9 cellular contexts compared by ENCODE assay signal in the genomic region with DNA sequence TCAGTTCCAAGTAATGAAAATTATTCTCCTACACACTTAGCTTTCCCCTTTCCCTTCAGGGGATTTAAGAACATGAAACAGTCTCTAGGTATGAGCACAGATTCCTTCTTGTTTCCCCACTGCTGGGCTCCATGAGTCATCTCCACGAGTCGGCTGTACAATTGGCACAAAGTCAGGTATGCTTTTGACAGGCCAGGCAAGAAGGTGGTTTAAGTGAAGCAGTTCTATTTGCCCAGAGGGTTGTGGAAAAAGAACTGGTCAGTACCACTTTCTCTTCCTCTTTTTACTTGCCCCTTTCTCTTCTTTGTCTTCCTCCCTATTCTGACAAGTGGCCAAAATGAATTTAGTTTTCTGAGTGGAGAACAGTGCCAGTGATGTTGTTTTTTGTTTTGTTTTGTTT. TPM values are rescaled to one million over a fixed set of nuclear protein-coding genes. Genes with fewer than 3 reads are reported as not detected.
DNase-seq lines count a peak whose midpoint lies in the region; ATAC-seq and TF ChIP-seq lines count a peak whose summit lies in the region.
"Had no signal": no experiment of that assay in that cellular context is flagged by ENCODE, and none has a peak within 500 bp of the region (broad histone marks: within the 10 kb centered on the region; RNA-seq: fewer than 3 reads in every experiment).

No MANE protein-coding gene starts in this region.

- H2AFZ ChIP-seq in OCI-LY3 (ENCODE audit: low read depth, low read length): no peak overlapping the region

- H3K9me3 ChIP-seq in OCI-LY3 (ENCODE audit: insufficient read depth, low read length) (no peaks in the 10 kb centered on the region), psoas muscle (no peaks in the 10 kb centered on the region)

- WGBS in psoas muscle, 3 donors: 5 to 9% (median 6%) methylated on average over 2 of the region's 2 CpGs

- H3K9ac ChIP-seq in OCI-LY3 (ENCODE audit: low read length): no peak overlapping the region

- H3K36me3 ChIP-seq in OCI-LY3 (replicated peaks; ENCODE audit: low read depth, low read length): peaks cover 60% of the 10 kb centered on the region
- peaks cover 9 to 98% of the 10 kb centered on the region in 2 donors for H3K36me3 ChIP-seq in psoas muscle (ENCODE audit: insufficient read depth in 1 of 2, low read depth in 1 of 2)

- no peak overlapping the region for H3K4me3 ChIP-seq in OCI-LY3 (ENCODE audit: low read length)
- no peak overlapping the region for H3K4me3 ChIP-seq in psoas muscle

- ATAC-seq in HG02870 (IDR thresholded peaks at IDR 0.05; ENCODE audit: unreplicated experiment) (peak; percentile 78), psoas muscle (peak; percentile 96 to 98 (median 97)), GM18873 (IDR thresholded peaks at IDR 0.05; ENCODE audit: low FRiP score, unreplicated experiment) (no peak)

- peaks cover 9% of the 10 kb centered on the region for H3K4me1 ChIP-seq in OCI-LY3 (ENCODE audit: low read length)
- peaks cover 21% of the 10 kb centered on the region for H3K4me1 ChIP-seq in psoas muscle

- DNase-seq in activated CD4-positive, alpha-beta T cell treated with anti-CD3 and anti-CD28 coated beads for 48 hours: peak; percentile 30
- no peak for DNase-seq in activated CD4-positive, alpha-beta T cell treated with anti-CD3 and anti-CD28 coated beads, Interleukin-2, amount 50 U/mL, for 1 hour
- DNase-seq in epithelial cell of prostate (ENCODE audit: low read depth, low spot score): peak; percentile 95
- DNase-seq in psoas muscle: peak; percentile 69 to 72
- DNase-seq in activated CD8-positive, alpha-beta memory T cell treated with anti-CD3 and anti-CD28 coated beads, Interleukin-2, amount 50 U/mL, for 4 hours: no peak
- DNase-seq: CD4-positive, CD25-positive, alpha-beta regulatory T cell had no signal

- H3K79me2 ChIP-seq in OCI-LY3 (ENCODE audit: low read length): no peaks in the 10 kb centered on the region

- H4K20me1 ChIP-seq in OCI-LY3 (ENCODE audit: insufficient read depth, low read length): no peaks in the 10 kb centered on the region

- H3K27ac ChIP-seq in OCI-LY3 (ENCODE audit: low read length): peak overlapping the region; percentile 24; the same call in 1 of the 2 replicates
- H3K27ac ChIP-seq in epithelial cell of prostate: peak overlapping the region; percentile 85
- H3K27ac ChIP-seq in psoas muscle: peak overlapping the region; percentile 83

- H3K27me3 ChIP-seq in OCI-LY3 (ENCODE audit: low read depth, low read length) (no peaks in the 10 kb centered on the region), psoas muscle (ENCODE audit: insufficient read depth in 3 of 3, low read length in 2 of 3) (no peaks in the 10 kb centered on the region)

- intact Hi-C loops in psoas muscle (cut with DNase I): no loop called here

- TF ChIP-seq CTCF in OCI-LY3 (IDR thresholded peaks at IDR 0.05; ENCODE audit: low read depth, low read length) (no peak), psoas muscle (IDR thresholded peaks at IDR 0.05) (no peak)

- H3K4me2 ChIP-seq in OCI-LY3 (ENCODE audit: low read length): no peak overlapping the region

RNA-seq across cellular contexts. Expression of a gene that starts 16.3 kb away (rescaled TPM):
- total RNA-seq in psoas muscle: 100 to 1,000 TPM; 332 to 634 (median 549) TPM
- polyA plus RNA-seq in psoas muscle: 100 to 1,000 TPM; 117 to 306 (median 228) TPM

Comparison
In these comparisons a context has a peak if more than half of its experiments do, and no peak if none do; other contexts are left out.
1. DNase-seq: peak in activated CD4-positive, alpha-beta T cell treated with anti-CD3 and anti-CD28 coated beads for 48 hours (single experiment), epithelial cell of prostate (single experiment) and psoas muscle (2 of 2); none in activated CD4-positive, alpha-beta T cell treated with anti-CD3 and anti-CD28 coated beads, Interleukin-2, amount 50 U/mL, for 1 hour (single experiment) and activated CD8-positive, alpha-beta memory T cell treated with anti-CD3 and anti-CD28 coated beads, Interleukin-2, amount 50 U/mL, for 4 hours (single experiment).
2. H3K27ac ChIP-seq: peak in every context shown above with its lines; median percentile 85 in epithelial cell of prostate; 83 in psoas muscle; 24 in OCI-LY3.